In genomic region chr1:9166289-9167235, GRCh38 we compare ENCODE assay signal across 17 cellular contexts. TPM values are rescaled to one million over a fixed set of nuclear protein-coding genes. Genes with fewer than 3 reads are reported as not detected.
A peak's percentile ranks its signal among the peaks of the same experiment; 100 is the strongest.
DNase-seq lines count a peak whose midpoint lies in the region; ATAC-seq and TF ChIP-seq lines count a peak whose summit lies in the region.
"Had no signal": no experiment of that assay in that cellular context is flagged by ENCODE, and none has a peak within 500 bp of the region (broad histone marks: within the 10 kb centered on the region; RNA-seq: fewer than 3 reads in every experiment).

No MANE protein-coding gene starts in this region.

- no peaks in the 10 kb centered on the region for H4K20me1 ChIP-seq in PC-3 (ENCODE audit: low read length)

- DNase-seq in AG10803 (ENCODE audit: low read depth) (peak; percentile 63), PC-3 (peak; percentile 56), nephron progenitor cell (no peak), RKO (ENCODE audit: low spot score) (no peak)
- no peak for DNase-seq in activated CD4-positive, alpha-beta memory T cell treated with anti-CD3 and anti-CD28 coated beads for 36 hours
- DNase-seq in activated naive CD4-positive, alpha-beta T cell treated with anti-CD3 and anti-CD28 coated beads, Interleukin-2, amount 50 U/mL, for 16 hours: no peak
- DNase-seq: activated CD4-positive, alpha-beta T cell treated with anti-CD3 and anti-CD28 coated beads for 1 hour; activated naive CD4-positive, alpha-beta T cell treated with anti-CD3 and anti-CD28 coated beads for 36 hours; Caco-2; GM23248; heart right ventricle; posterior cingulate gyrus; RPMI8226; T-helper 17 cell had no signal

- H2AFZ ChIP-seq in PC-3 (ENCODE audit: low read length): no peak overlapping the region
- H2AFZ ChIP-seq: GM23248 had no signal

- peaks cover 10% of the 10 kb centered on the region for H3K79me2 ChIP-seq in PC-3 (ENCODE audit: low read length)

- H3K27me3 Mint-ChIP-seq in nephron progenitor cell (ENCODE audit: low read depth, poor library complexity): peaks cover 2% of the 10 kb centered on the region
- no peaks in the 10 kb centered on the region for H3K27me3 Mint-ChIP-seq in activated CD4-positive, alpha-beta memory T cell treated with anti-CD3 and anti-CD28 coated beads for 36 hours

- POLR2A ChIA-PET in PC-3 (lab: Charles Lee; ENCODE audit: unreplicated experiment): no interaction called here
- POLR2A ChIA-PET in activated CD4-positive, alpha-beta memory T cell treated with anti-CD3 and anti-CD28 coated beads for 36 hours (lab: Charles Lee): no interaction called here

- H3K4me1 ChIP-seq in PC-3 (ENCODE audit: insufficient read depth, low read length) (peaks cover 48% of the 10 kb centered on the region), ectodermal cell (ENCODE audit: control insufficient read depth, insufficient read depth, low read length) (peaks cover 10% of the 10 kb centered on the region)

- BruUV-seq in PC-3 (replicated peaks; lab: Mats Ljungman, UMichigan): no TSS peak

- peaks cover 58% of the 10 kb centered on the region for H3K4me1 Mint-ChIP-seq in nephron progenitor cell
- H3K4me1 Mint-ChIP-seq in activated CD4-positive, alpha-beta memory T cell treated with anti-CD3 and anti-CD28 coated beads for 36 hours (ENCODE audit: low read depth): peaks cover 21% of the 10 kb centered on the region
- H3K4me1 Mint-ChIP-seq: central memory CD8-positive, alpha-beta T cell had no signal

- TF ChIP-seq CTCF in AG10803 (conservative IDR thresholded peaks at IDR 0.05; ENCODE audit: low read length) (no peak), PC-3 (conservative IDR thresholded peaks at IDR 0.05; ENCODE audit: low read depth, low read length) (no peak), nephron progenitor cell (IDR thresholded peaks at IDR 0.05) (no peak)

- H3K27ac ChIP-seq in PC-3 (ENCODE audit: low read length): peak overlapping the region; percentile 95
- H3K27ac ChIP-seq in ectodermal cell (ENCODE audit: insufficient read depth, low read depth, low read length, poor library complexity, severe bottlenecking): peak overlapping the region; percentile 27
- H3K27ac ChIP-seq: GM23248 had no signal

- H3K4me2 ChIP-seq in PC-3 (ENCODE audit: low read length): peak overlapping the region; percentile 43

- H3K36me3 ChIP-seq in PC-3 (ENCODE audit: low read depth, low read length) (no peaks in the 10 kb centered on the region), ectodermal cell (ENCODE audit: control insufficient read depth, insufficient read depth, low read length) (no peaks in the 10 kb centered on the region)

- WGBS in ectodermal cell, 2 experiments: 65 to 69% methylated on average over 24 of the region's 27 CpGs

- H3K9me2 ChIP-seq in PC-3 (replicated peaks; ENCODE audit: low read length): no peaks in the 10 kb centered on the region

- H3K4me3 ChIP-seq in AG10803 (ENCODE audit: low read length) (no peak overlapping the region), PC-3 (ENCODE audit: low read length) (no peak overlapping the region), ectodermal cell (ENCODE audit: insufficient read depth, low read depth, low read length) (no peak overlapping the region)
- H3K4me3 ChIP-seq: GM23248, heart right ventricle had no signal

- no peaks in the 10 kb centered on the region for H3K9me3 Mint-ChIP-seq in nephron progenitor cell
- H3K9me3 Mint-ChIP-seq in activated CD4-positive, alpha-beta memory T cell treated with anti-CD3 and anti-CD28 coated beads for 36 hours: no peaks in the 10 kb centered on the region
- H3K9me3 Mint-ChIP-seq: activated naive CD4-positive, alpha-beta T cell treated with anti-CD3 and anti-CD28 coated beads for 36 hours; central memory CD8-positive, alpha-beta T cell had no signal

- intact Hi-C loops in PC-3 (cut with micrococcal nuclease): no loop called here
- intact Hi-C loops in activated CD4-positive, alpha-beta memory T cell treated with anti-CD3 and anti-CD28 coated beads for 36 hours (cut with micrococcal nuclease): no loop called here

- peak overlapping the region; percentile 65 for H3K27ac Mint-ChIP-seq in nephron progenitor cell
- no peak overlapping the region for H3K27ac Mint-ChIP-seq in activated CD4-positive, alpha-beta memory T cell treated with anti-CD3 and anti-CD28 coated beads for 36 hours
- H3K27ac Mint-ChIP-seq: activated naive CD4-positive, alpha-beta T cell treated with anti-CD3 and anti-CD28 coated beads for 36 hours; T-helper 17 cell had no signal

- ATAC-seq in PC-3: peak; percentile 12; the same call in 1 of the 2 replicates
- ATAC-seq in GM19324 (IDR thresholded peaks at IDR 0.05; ENCODE audit: low FRiP score, unreplicated experiment): no peak
- ATAC-seq: heart right ventricle, T-helper 17 cell had no signal

- peak overlapping the region; percentile 26 for H3K4me3 Mint-ChIP-seq in nephron progenitor cell
- H3K4me3 Mint-ChIP-seq in activated CD4-positive, alpha-beta memory T cell treated with anti-CD3 and anti-CD28 coated beads for 36 hours: no peak overlapping the region
- H3K4me3 Mint-ChIP-seq: activated naive CD4-positive, alpha-beta T cell treated with anti-CD3 and anti-CD28 coated beads for 36 hours; central memory CD8-positive, alpha-beta T cell; T-helper 17 cell had no signal

- H3K9ac ChIP-seq in PC-3 (ENCODE audit: low read length): peak overlapping the region; percentile 72
- H3K9ac ChIP-seq: GM23248 had no signal

- no peaks in the 10 kb centered on the region for H3F3A ChIP-seq in PC-3 (ENCODE audit: low read length, unreplicated experiment)

- CTCF ChIA-PET in PC-3 (lab: Charles Lee): no interaction called here
- CTCF ChIA-PET in activated CD4-positive, alpha-beta memory T cell treated with anti-CD3 and anti-CD28 coated beads for 36 hours (lab: Charles Lee): interaction anchor here (0.6 kb wide), 1 partner anchor 84 kb away, joined by 5 read pairs; no protein-coding TSS in a partner anchor

- no peaks in the 10 kb centered on the region for H3K27me3 ChIP-seq in PC-3 (ENCODE audit: low read length)
- no peaks in the 10 kb centered on the region for H3K27me3 ChIP-seq in ectodermal cell (ENCODE audit: control insufficient read depth, insufficient read depth, low read length, poor library complexity, severe bottlenecking)
- H3K27me3 ChIP-seq: heart right ventricle had no signal

- H3K36me3 Mint-ChIP-seq in nephron progenitor cell (ENCODE audit: low read depth): peaks cover 9% of the 10 kb centered on the region
- no peaks in the 10 kb centered on the region for H3K36me3 Mint-ChIP-seq in activated CD4-positive, alpha-beta memory T cell treated with anti-CD3 and anti-CD28 coated beads for 36 hours

- H3K9me3 ChIP-seq in PC-3 (ENCODE audit: low read length): no peaks in the 10 kb centered on the region
- H3K9me3 ChIP-seq in ectodermal cell (ENCODE audit: control insufficient read depth, low read length): no peaks in the 10 kb centered on the region
- H3K9me3 ChIP-seq: Caco-2, heart right ventricle had no signal

RNA-seq across cellular contexts. Expression of gene GPR157, which starts 37.7 kb away (rescaled TPM):
- total RNA-seq in PC-3 (2014; rRNA removed): 7.3 and 7.9 TPM in 2 replicates
- 4.0 TPM for polyA plus RNA-seq in ectodermal cell (2013, experiment 1 of 4)
- polyA plus RNA-seq in ectodermal cell (2013, experiment 2 of 4): 3.7 TPM
- 2.5 TPM for polyA plus RNA-seq in ectodermal cell (2013, experiment 3 of 4)
- polyA plus RNA-seq in ectodermal cell (2013, experiment 4 of 4): 3.9 TPM
- 1 to 10 TPM; 3.5 to 3.9 TPM for total RNA-seq in activated CD4-positive, alpha-beta memory T cell treated with anti-CD3 and anti-CD28 coated beads for 36 hours

Comparison
In these comparisons a context has a peak if more than half of its experiments do, and no peak if none do; other contexts are left out.
1. DNase-seq: peak in AG10803 (single experiment) and PC-3 (single experiment); none in nephron progenitor cell (single experiment), RKO (single experiment), activated CD4-positive, alpha-beta memory T cell treated with anti-CD3 and anti-CD28 coated beads for 36 hours (single experiment) and activated naive CD4-positive, alpha-beta T cell treated with anti-CD3 and anti-CD28 coated beads, Interleukin-2, amount 50 U/mL, for 16 hours (single experiment).